29 cellular contexts compared by ENCODE assay signal in the genomic region with DNA sequence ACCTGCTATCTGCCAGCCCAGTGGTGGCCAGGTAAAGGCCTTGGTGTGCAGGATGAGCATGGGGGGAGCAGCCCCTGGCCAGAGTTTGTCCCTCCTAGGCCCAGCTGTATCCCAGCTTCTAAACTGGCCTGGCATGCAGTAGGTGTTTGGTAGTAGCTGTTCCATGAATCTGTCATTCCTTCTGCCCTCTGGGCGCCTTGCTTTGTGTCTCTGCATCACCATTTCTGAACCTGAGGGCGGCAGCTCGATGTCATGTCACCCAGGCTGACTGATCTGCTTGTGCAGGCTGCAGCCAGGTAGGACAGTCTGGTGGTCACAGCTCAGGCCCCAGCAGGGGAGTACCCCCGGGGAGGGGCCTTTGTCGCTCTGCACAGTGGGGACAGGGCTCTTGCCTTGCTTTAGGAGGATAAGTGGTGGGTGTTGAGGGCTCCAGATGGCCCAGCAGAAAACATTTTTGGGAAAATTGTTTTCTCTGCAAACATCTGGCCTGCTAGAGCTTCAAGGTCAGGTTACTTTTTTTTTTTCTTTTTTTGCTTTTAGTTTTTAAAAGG. TPM values are rescaled to one million over a fixed set of nuclear protein-coding genes. Genes with fewer than 3 reads are reported as not detected.
A peak's percentile ranks its signal among the peaks of the same experiment; 100 is the strongest.
DNase-seq lines count a peak whose midpoint lies in the region; ATAC-seq and TF ChIP-seq lines count a peak whose summit lies in the region.
"Had no signal": no experiment of that assay in that cellular context is flagged by ENCODE, and none has a peak within 500 bp of the region (broad histone marks: within the 10 kb centered on the region; RNA-seq: fewer than 3 reads in every experiment).

No MANE protein-coding gene starts in this region.

- ATAC-seq in CD4-positive, alpha-beta T cell (ENCODE audit: poor library complexity) = no peak
- ATAC-seq in GM23338 = no peak
- no peak for ATAC-seq in GM18519 (IDR thresholded peaks at IDR 0.05; ENCODE audit: low FRiP score, unreplicated experiment)
- no peak for ATAC-seq in activated T-helper 17 cell treated with anti-CD3 and anti-CD28 coated beads, Interleukin-2, amount 50 U/mL, for 72 hours (replicated peaks)
- ATAC-seq: HCT116; natural killer cell treated with Interleukin-12 subunit alpha and Interleukin-12 subunit beta and Interleukin-15 and Interleukin-18, amount 100 ng/mL, for 72 hours; PC-3; Right ventricle myocardium inferior; stimulated activated effector memory CD8-positive, alpha-beta T cell treated with anti-CD3 and anti-CD28 coated beads, Interleukin-12 subunit alpha, Interleukin-12 subunit beta, amount 100 ng/mL, for 72 hours had no signal

- H3K36me3 Mint-ChIP-seq in CD4-positive, alpha-beta T cell (ENCODE audit: low read depth) = no peaks in the 10 kb centered on the region
- no peaks in the 10 kb centered on the region for H3K36me3 Mint-ChIP-seq in GM23338 (ENCODE audit: low read depth)
- no peaks in the 10 kb centered on the region for H3K36me3 Mint-ChIP-seq in brain
- H3K36me3 Mint-ChIP-seq in activated T-helper 17 cell treated with anti-CD3 and anti-CD28 coated beads, Interleukin-2, amount 50 U/mL, for 72 hours (ENCODE audit: low read depth) = no peaks in the 10 kb centered on the region
- H3K36me3 Mint-ChIP-seq: natural killer cell treated with Interleukin-12 subunit alpha and Interleukin-12 subunit beta and Interleukin-15 and Interleukin-18, amount 100 ng/mL, for 72 hours had no signal

- no peaks in the 10 kb centered on the region for H3F3A ChIP-seq in GM23338 (replicated peaks; ENCODE audit: low read depth)

- H3K4me3 ChIP-seq in GM23338 = no peak overlapping the region
- no peak overlapping the region for H3K4me3 ChIP-seq in osteoblast (ENCODE audit: insufficient read depth, low read length)
- H3K4me3 ChIP-seq: sigmoid colon, uterus had no signal

- H3K4me3 Mint-ChIP-seq in CD4-positive, alpha-beta T cell = no peak overlapping the region
- no peak overlapping the region for H3K4me3 Mint-ChIP-seq in GM23338
- no peak overlapping the region for H3K4me3 Mint-ChIP-seq in brain
- no peak overlapping the region for H3K4me3 Mint-ChIP-seq in activated T-helper 17 cell treated with anti-CD3 and anti-CD28 coated beads, Interleukin-2, amount 50 U/mL, for 72 hours
- H3K4me3 Mint-ChIP-seq: activated CD4-positive, alpha-beta T cell treated with anti-CD3 and anti-CD28 coated beads, Interleukin-2, amount 10 ng/mL, durations not matched to agents 24 days and 14 days; natural killer cell treated with Interleukin-12 subunit alpha and Interleukin-12 subunit beta and Interleukin-15 and Interleukin-18, amount 100 ng/mL, for 72 hours; stimulated activated effector memory CD8-positive, alpha-beta T cell treated with anti-CD3 and anti-CD28 coated beads, Interleukin-12 subunit alpha, Interleukin-12 subunit beta, amount 100 ng/mL, for 72 hours had no signal

- peaks cover 43% of the 10 kb centered on the region for H3K4me1 Mint-ChIP-seq in CD4-positive, alpha-beta T cell (ENCODE audit: low read depth)
- peaks cover 24% of the 10 kb centered on the region for H3K4me1 Mint-ChIP-seq in GM23338
- H3K4me1 Mint-ChIP-seq in brain = peaks cover 21% of the 10 kb centered on the region
- H3K4me1 Mint-ChIP-seq in activated T-helper 17 cell treated with anti-CD3 and anti-CD28 coated beads, Interleukin-2, amount 50 U/mL, for 72 hours = no peaks in the 10 kb centered on the region

- H4K20me1 ChIP-seq in GM23338 (replicated peaks; ENCODE audit: insufficient read depth) (no peaks in the 10 kb centered on the region), osteoblast (ENCODE audit: insufficient read depth, low read length) (no peaks in the 10 kb centered on the region)

- H3K4me2 ChIP-seq in GM23338 = peak overlapping the region; percentile 41; the same call in 1 of the 2 replicates
- H3K4me2 ChIP-seq in osteoblast (ENCODE audit: insufficient read depth, low read length) = no peak overlapping the region

- no peaks in the 10 kb centered on the region for H3K27me3 ChIP-seq in CD4-positive, alpha-beta T cell (ENCODE audit: control insufficient read depth, insufficient read depth, low read length)
- H3K27me3 ChIP-seq in GM23338 (ENCODE audit: insufficient read depth) (no peaks in the 10 kb centered on the region), osteoblast (ENCODE audit: insufficient read depth, low read length) (no peaks in the 10 kb centered on the region)
- H3K27me3 ChIP-seq: sigmoid colon, uterus had no signal

- peak overlapping the region; percentile 49 for H3K27ac Mint-ChIP-seq in CD4-positive, alpha-beta T cell
- H3K27ac Mint-ChIP-seq in GM23338 (no peak overlapping the region), brain (peak overlapping the region in 3 of 5 experiments; percentile 11 to 72 (median 16))
- H3K27ac Mint-ChIP-seq in activated T-helper 17 cell treated with anti-CD3 and anti-CD28 coated beads, Interleukin-2, amount 50 U/mL, for 72 hours = no peak overlapping the region
- H3K27ac Mint-ChIP-seq: activated CD4-positive, alpha-beta T cell treated with anti-CD3 and anti-CD28 coated beads, Interleukin-2, amount 10 ng/mL, durations not matched to agents 24 days and 14 days; natural killer cell treated with Interleukin-12 subunit alpha and Interleukin-12 subunit beta and Interleukin-15 and Interleukin-18, amount 100 ng/mL, for 72 hours; progenitor cell of endocrine pancreas had no signal

- H3K79me2 ChIP-seq in GM23338 (replicated peaks; ENCODE audit: insufficient read depth) (no peaks in the 10 kb centered on the region), osteoblast (ENCODE audit: insufficient read depth, low read length) (no peaks in the 10 kb centered on the region)

- no peak for TF ChIP-seq CTCF in CD4-positive, alpha-beta T cell (IDR thresholded peaks at IDR 0.05)
- no peak for TF ChIP-seq CTCF in GM23338 (conservative IDR thresholded peaks at IDR 0.05; ENCODE audit: low read depth in 2 of 2)
- no peak for TF ChIP-seq CTCF in brain (conservative IDR thresholded peaks at IDR 0.05)
- TF ChIP-seq CTCF in osteoblast (IDR thresholded peaks at IDR 0.05; ENCODE audit: extremely low read depth, low read depth, low read length) = no peak

- H3K27ac ChIP-seq in CD4-positive, alpha-beta T cell (ENCODE audit: low read depth, low read length) = no peak overlapping the region
- H3K27ac ChIP-seq in GM23338 (ENCODE audit: low read depth) = no peak overlapping the region
- H3K27ac ChIP-seq in osteoblast (ENCODE audit: low read depth, low read length) = no peak overlapping the region
- H3K27ac ChIP-seq: sigmoid colon, uterus, VCaP had no signal

- no peak for DNase-seq in CD4-positive, alpha-beta T cell
- DNase-seq in GM23338 (ENCODE audit: low spot score) = no peak
- peak; percentile 69 for DNase-seq in osteoblast (ENCODE audit: insufficient read length, low spot score, missing footprints)
- no peak for DNase-seq in HuH-7 (ENCODE audit: low spot score)
- DNase-seq: activated CD4-positive, alpha-beta T cell treated with anti-CD3 and anti-CD28 coated beads, Interleukin-2, amount 10 ng/mL, durations not matched to agents 24 days and 14 days; activated naive CD4-positive, alpha-beta T cell treated with Interleukin-2 at 50 U/mL for 16 hours; activated T-cell treated with anti-CD3 and anti-CD28 coated beads, Interleukin-2, amount 50 U/mL, for 48 hours; effector CD8-positive, alpha-beta T cell; erythroblast; KG1; kidney; NCI-H1417 treated with DMSO at 0.1 percent for 48 hours; NCI-H510A; NK-92 treated with Interleukin-12 subunit alpha and Interleukin-12 subunit beta, amount 100 ng/mL, for 24 hours; PC-3; sigmoid colon; stimulated activated CD4-positive, alpha-beta T cell treated with anti-CD3 and anti-CD28 coated beads, Interleukin-4, amount 100 ng/mL, for 24 hours; T-helper 9 cell; uterus had no signal

- H3K9me2 ChIP-seq in GM23338 (ENCODE audit: insufficient read depth) = no peaks in the 10 kb centered on the region

- POLR2A ChIA-PET in CD4-positive, alpha-beta T cell (lab: Charles Lee) = interaction anchor here (1.1 to 3.5 kb wide), 7 partner anchors 11 to 46 kb away, joined by 3 to 16 read pairs (median 7); no protein-coding TSS in a partner anchor

- peaks cover 23% of the 10 kb centered on the region for H3K4me1 ChIP-seq in GM23338 (ENCODE audit: insufficient read depth)
- H3K4me1 ChIP-seq in osteoblast (ENCODE audit: insufficient read depth, low read length) = peaks cover 2% of the 10 kb centered on the region
- H3K4me1 ChIP-seq: uterus had no signal

- intact Hi-C loops in CD4-positive, alpha-beta T cell (cut with DNase I, micrococcal nuclease) = no loop called here

- CTCF ChIA-PET in CD4-positive, alpha-beta T cell (lab: Charles Lee) = interaction anchor here (1.2 to 1.5 kb wide), 4 partner anchors 10 to 68 kb away, joined by 3 to 5 read pairs (median 4); no protein-coding TSS in a partner anchor

- H2AFZ ChIP-seq in GM23338 (peak overlapping the region; percentile 93; the same call in 1 of the 2 replicates), osteoblast (ENCODE audit: low read length) (no peak overlapping the region)

- H3K27me3 Mint-ChIP-seq in CD4-positive, alpha-beta T cell = no peaks in the 10 kb centered on the region
- H3K27me3 Mint-ChIP-seq in GM23338 (ENCODE audit: insufficient read depth, low read depth, poor library complexity) = peaks cover 12% of the 10 kb centered on the region
- peaks cover 14% of the 10 kb centered on the region for H3K27me3 Mint-ChIP-seq in brain
- no peaks in the 10 kb centered on the region for H3K27me3 Mint-ChIP-seq in activated T-helper 17 cell treated with anti-CD3 and anti-CD28 coated beads, Interleukin-2, amount 50 U/mL, for 72 hours
- H3K27me3 Mint-ChIP-seq: activated CD4-positive, alpha-beta T cell treated with anti-CD3 and anti-CD28 coated beads, Interleukin-2, amount 10 ng/mL, durations not matched to agents 24 days and 14 days had no signal

- H3K36me3 ChIP-seq in GM23338 (ENCODE audit: insufficient read depth) (no peaks in the 10 kb centered on the region), osteoblast (ENCODE audit: insufficient read depth, low read length) (no peaks in the 10 kb centered on the region)
- H3K36me3 ChIP-seq: sigmoid colon, uterus had no signal

- H3K9me3 ChIP-seq in CD4-positive, alpha-beta T cell (ENCODE audit: control insufficient read depth, low read length) = no peaks in the 10 kb centered on the region
- no peaks in the 10 kb centered on the region for H3K9me3 ChIP-seq in osteoblast (ENCODE audit: low read depth, low read length)
- H3K9me3 ChIP-seq: sigmoid colon, uterus had no signal

- H3K9me3 Mint-ChIP-seq in CD4-positive, alpha-beta T cell = no peaks in the 10 kb centered on the region
- no peaks in the 10 kb centered on the region for H3K9me3 Mint-ChIP-seq in GM23338
- no peaks in the 10 kb centered on the region for H3K9me3 Mint-ChIP-seq in brain
- H3K9me3 Mint-ChIP-seq in activated T-helper 17 cell treated with anti-CD3 and anti-CD28 coated beads, Interleukin-2, amount 50 U/mL, for 72 hours = no peaks in the 10 kb centered on the region
- H3K9me3 Mint-ChIP-seq: activated CD4-positive, alpha-beta T cell treated with anti-CD3 and anti-CD28 coated beads, Interleukin-2, amount 10 ng/mL, durations not matched to agents 24 days and 14 days; natural killer cell treated with Interleukin-12 subunit alpha and Interleukin-12 subunit beta and Interleukin-15 and Interleukin-18, amount 100 ng/mL, for 72 hours; stimulated activated effector memory CD8-positive, alpha-beta T cell treated with anti-CD3 and anti-CD28 coated beads, Interleukin-12 subunit alpha, Interleukin-12 subunit beta, amount 100 ng/mL, for 72 hours had no signal

RNA-seq across cellular contexts. Expression of gene SUSD3, which starts 4.6 kb away (rescaled TPM):
- 10 to 100 TPM; 33.9 to 35.6 TPM for total RNA-seq in CD4-positive, alpha-beta T cell
- total RNA-seq in GM23338 (2014; rRNA removed; shearing (Covaris generic)) = 13.5 and 20.1 TPM in 2 replicates
- 6.9 and 8.3 TPM in 2 replicates for polyA plus RNA-seq in GM23338 (2016; fragmentation: Nextera tagmentation; extraction: Ambion mirVana)
- polyA plus RNA-seq in brain (ENCODE audit: insufficient read depth, low read depth, low replicate concordance) = 3.9 TPM
- 0.36 and 0.88 TPM in 2 replicates for total RNA-seq in osteoblast
- 10 to 100 TPM; 45.4 to 68.4 TPM for total RNA-seq in activated T-helper 17 cell treated with anti-CD3 and anti-CD28 coated beads, Interleukin-2, amount 50 U/mL, for 72 hours
- total RNA-seq: HT1080 had no signal

RNA-seq across cellular contexts. Expression of gene CARD19, which starts 42.2 kb away (rescaled TPM):
- 10 to 100 TPM; 38.8 to 39.2 TPM for total RNA-seq in CD4-positive, alpha-beta T cell
- total RNA-seq in GM23338 (2014; rRNA removed; shearing (Covaris generic)) = 24.7 and 36.8 TPM in 2 replicates
- 48.3 and 48.9 TPM in 2 replicates for polyA plus RNA-seq in GM23338 (2016; fragmentation: Nextera tagmentation; extraction: Ambion mirVana)
- 53.1 TPM for polyA plus RNA-seq in brain (ENCODE audit: insufficient read depth, low read depth, low replicate concordance)
- 38.4 and 38.6 TPM in 2 replicates for total RNA-seq in osteoblast
- 10 to 100 TPM; 83.6 to 87.3 TPM for total RNA-seq in activated T-helper 17 cell treated with anti-CD3 and anti-CD28 coated beads, Interleukin-2, amount 50 U/mL, for 72 hours

Comparison
In these comparisons a context has a peak if more than half of its experiments do, and no peak if none do; other contexts are left out.
1. H3K27ac Mint-ChIP-seq: peak in CD4-positive, alpha-beta T cell (single experiment) and brain (3 of 5); none in GM23338 (single experiment) and activated T-helper 17 cell treated with anti-CD3 and anti-CD28 coated beads, Interleukin-2, amount 50 U/mL, for 72 hours (single experiment).